In the genomic region with DNA sequence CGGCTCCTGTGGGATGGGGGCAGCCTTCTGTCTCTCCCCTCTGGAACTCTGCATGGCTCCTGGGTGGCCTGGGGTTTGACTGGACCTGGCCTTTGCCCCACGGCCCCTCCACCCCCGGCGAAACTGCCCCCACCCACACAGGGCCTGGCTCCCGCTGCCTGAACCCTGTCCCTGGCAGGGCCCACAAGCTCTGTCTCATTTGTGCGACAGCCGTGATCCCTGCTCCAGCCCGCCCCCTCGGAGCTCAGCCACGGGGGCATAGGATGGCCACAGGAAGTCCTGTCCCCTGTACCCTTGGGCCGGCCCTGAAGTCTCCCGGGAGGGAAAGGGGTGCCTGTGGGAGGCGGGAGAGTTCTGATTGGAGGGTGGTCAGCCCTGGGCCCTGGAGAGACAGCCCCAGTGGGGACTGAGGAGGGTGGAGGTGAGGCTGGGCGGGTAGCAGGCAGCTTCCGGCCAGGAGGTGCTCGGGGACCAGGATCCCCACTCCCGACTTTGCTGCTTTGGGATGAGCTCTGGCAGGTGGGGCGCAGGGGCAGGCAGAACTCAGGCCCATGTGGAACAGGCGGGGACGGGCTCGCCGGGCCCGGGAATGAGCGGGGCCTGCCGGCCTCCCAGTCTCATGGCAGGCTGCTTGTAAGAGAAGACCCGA, we compare ENCODE assay signal across 17 cellular contexts. TPM values are rescaled to one million over a fixed set of nuclear protein-coding genes. Genes with fewer than 3 reads are reported as not detected.
A peak's percentile ranks its signal among the peaks of the same experiment; 100 is the strongest.
DNase-seq lines count a peak whose midpoint lies in the region; ATAC-seq and TF ChIP-seq lines count a peak whose summit lies in the region.
"Had no signal": no experiment of that assay in that cellular context is flagged by ENCODE, and none has a peak within 500 bp of the region (broad histone marks: within the 10 kb centered on the region; RNA-seq: fewer than 3 reads in every experiment).

No MANE protein-coding gene starts in this region.

- H3K27me3 ChIP-seq in right cardiac atrium (ENCODE audit: control insufficient read depth, insufficient read depth) = no peaks in the 10 kb centered on the region
- H3K27me3 ChIP-seq: transverse colon had no signal

- POLR2A ChIA-PET in HEK293 (lab: Yijun Ruan, JAX) (interaction anchor here (0.6 to 0.7 kb wide), 2 partner anchors 10 to 13 kb away, joined by 3 read pairs; no protein-coding TSS in a partner anchor), WTC11 (lab: Charles Lee) (interaction anchor here (1.2 kb wide), 1 partner anchor 10 kb away, joined by 4 read pairs; no protein-coding TSS in a partner anchor)

- no peaks in the 10 kb centered on the region for H3K4me1 ChIP-seq in HEK293 (ENCODE audit: control insufficient read depth, insufficient read depth, low read length)
- peaks cover 2% of the 10 kb centered on the region for H3K4me1 ChIP-seq in right cardiac atrium (ENCODE audit: control insufficient read depth, insufficient read depth, low read length)

- no peak overlapping the region for H3K27ac Mint-ChIP-seq in WTC11
- H3K27ac Mint-ChIP-seq: brain; CD4-positive, alpha-beta memory T cell; effector memory CD8-positive, alpha-beta T cell; T-helper 17 cell had no signal

- no peak overlapping the region for H3K4me3 Mint-ChIP-seq in WTC11
- H3K4me3 Mint-ChIP-seq: brain; CD4-positive, alpha-beta memory T cell; effector memory CD8-positive, alpha-beta T cell; T-helper 17 cell had no signal

- intact Hi-C loops in right cardiac atrium (cut with DNase I) = no loop called here
- intact Hi-C loops in posterior cingulate gyrus (cut with DNase I) = no loop called here

- DNase-seq in WTC11 (ENCODE audit: low spot score) (peak; percentile 23), right cardiac atrium (peak; percentile 21 to 66 (median 54)), posterior cingulate gyrus (peak in 6 of 10 donors; percentile 10 to 80 (median 41)), NCI-H187 (lab: John Stamatoyannopoulos, UW) (no peak), mesenteric fat pad (ENCODE audit: low spot score) (no peak), substantia nigra (lab: John Stamatoyannopoulos, UW) (no peak)
- DNase-seq: activated CD4-positive, alpha-beta T cell treated with anti-CD3 and anti-CD28 coated beads, Interleukin-2, amount 50 U/mL, for 1 hour; CD4-positive, alpha-beta memory T cell; effector memory CD8-positive, alpha-beta T cell; foreskin fibroblast; NCI-H2081 treated with DMSO at 0.1 percent for 48 hours; NCI-H774; stimulated activated CD4-positive, alpha-beta T cell treated with anti-CD3 and anti-CD28 coated beads, Interleukin-2, amount 100 ng/mL, for 48 hours; transverse colon had no signal

- H3K27me3 Mint-ChIP-seq in WTC11 (ENCODE audit: low read depth) = no peaks in the 10 kb centered on the region
- H3K27me3 Mint-ChIP-seq: brain; CD4-positive, alpha-beta memory T cell; effector memory CD8-positive, alpha-beta T cell; T-helper 17 cell had no signal

- CTCF ChIA-PET in HEK293 (lab: Yijun Ruan, JAX) = interaction anchor here (0.7 to 4.0 kb wide), 5 partner anchors 30 to 192 kb away, joined by 3 to 19 read pairs (median 3); no protein-coding TSS in a partner anchor
- CTCF ChIA-PET in WTC11 (lab: Charles Lee) = interaction anchor here (0.6 to 2.5 kb wide), 15 partner anchors 9 to 207 kb away, joined by 3 to 14 read pairs (median 6); no protein-coding TSS in a partner anchor

- TF ChIP-seq CTCF in HEK293 (tag by site-specific recombination; IDR thresholded peaks at IDR 0.05) (no peak), WTC11 (IDR thresholded peaks at IDR 0.05) (no peak)

- H3K36me3 Mint-ChIP-seq in WTC11 = no peaks in the 10 kb centered on the region
- H3K36me3 Mint-ChIP-seq: brain; CD4-positive, alpha-beta memory T cell had no signal

- H3K9me3 Mint-ChIP-seq in WTC11 = no peaks in the 10 kb centered on the region
- H3K9me3 Mint-ChIP-seq: brain; CD4-positive, alpha-beta memory T cell; effector memory CD8-positive, alpha-beta T cell had no signal

- no peaks in the 10 kb centered on the region for H3K36me3 ChIP-seq in HEK293 (ENCODE audit: control insufficient read depth in 2 of 2, insufficient read depth in 1 of 2, low read length in 2 of 2)
- H3K36me3 ChIP-seq: transverse colon had no signal

- no peaks in the 10 kb centered on the region for H3K4me1 Mint-ChIP-seq in WTC11
- H3K4me1 Mint-ChIP-seq: CD4-positive, alpha-beta memory T cell; T-helper 17 cell had no signal

- H3K27ac ChIP-seq in HEK293 (ENCODE audit: extremely low read depth, low read depth, low read length) = no peak overlapping the region
- no peak overlapping the region for H3K27ac ChIP-seq in right cardiac atrium (ENCODE audit: low read length)
- H3K27ac ChIP-seq in substantia nigra (ENCODE audit: low read depth, low read length, poor library complexity, severe bottlenecking) = no peak overlapping the region
- H3K27ac ChIP-seq: transverse colon had no signal

- ATAC-seq in WTC11 (peak; percentile 51), right cardiac atrium (no peak)
- ATAC-seq: effector memory CD8-positive, alpha-beta T cell; T-helper 17 cell had no signal

- H3K9me3 ChIP-seq in HEK293 (ENCODE audit: control insufficient read depth, insufficient read depth, low read depth, low read length) (no peaks in the 10 kb centered on the region), right cardiac atrium (ENCODE audit: control insufficient read depth, low read length) (no peaks in the 10 kb centered on the region)
- H3K9me3 ChIP-seq: transverse colon had no signal

- no peak overlapping the region for H3K4me3 ChIP-seq in HEK293 (ENCODE audit: low read depth, low read length)
- no peak overlapping the region for H3K4me3 ChIP-seq in right cardiac atrium (ENCODE audit: low read length)
- H3K4me3 ChIP-seq: transverse colon had no signal

- 63% methylated on average over 26 of the region's 26 CpGs for WGBS in right cardiac atrium

TF ChIP-seq in HEK293, 187 proteins besides CTCF, POLR2A, EP300 and RAD21:
- TF ChIP-seq ZNF157 (tag by site-specific recombination; IDR thresholded peaks at IDR 0.05) = no peak
- no peak for TF ChIP-seq ZNF530 (tag by site-specific recombination; IDR thresholded peaks at IDR 0.05; ENCODE audit: low read depth)
- peak; percentile 35 for TF ChIP-seq SP2 (tag by site-specific recombination; IDR thresholded peaks at IDR 0.05)

TF ChIP-seq in WTC11, 78 proteins besides CTCF, POLR2A, EP300 and RAD21:
- TF ChIP-seq IRF2 (CRISPR knock-in tag; IDR thresholded peaks at IDR 0.05; ENCODE audit: borderline replicate concordance, low read depth) (no peak), SP1 (CRISPR knock-in tag; conservative IDR thresholded peaks at IDR 0.05) (0 out of 2 replicates have a peak, but pooled peaks have one; percentile 28)

RNA-seq across cellular contexts. Expression of gene SLX9, which starts 45.1 kb away (rescaled TPM):
- total RNA-seq in WTC11 (2021) (72.8 to 81.0 TPM (median 77.2 TPM) in 3 replicates), right cardiac atrium (10 to 100 TPM; 19.2 to 26.5 (median 24.1) TPM), mesenteric fat pad (31.8 TPM)
- 25.1 TPM for polyA plus RNA-seq in right cardiac atrium

Comparison
In these comparisons a context has a peak if more than half of its experiments do, and no peak if none do; other contexts are left out.
1. DNase-seq: peak in WTC11 (single experiment), right cardiac atrium (3 of 3) and posterior cingulate gyrus (6 of 10); none in NCI-H187 (0 of 2), mesenteric fat pad (single experiment) and substantia nigra (0 of 49).